9 cellular contexts compared by ENCODE assay signal in genomic region chr5:35124932-35125331, GRCh38.
"Had no signal": no experiment of that assay in that cellular context is flagged by ENCODE, and none has a peak within 500 bp of the region (broad histone marks: within the 10 kb centered on the region; RNA-seq: fewer than 3 reads in every experiment).

No MANE protein-coding gene starts in this region.

- H3K4me3 ChIP-seq: GM23248, HAP-1, K562 had no signal

- H3K27ac Mint-ChIP-seq: HFFc6 had no signal

- ATAC-seq: HCT116, K562 had no signal

- H3K4me3 Mint-ChIP-seq: HFFc6 had no signal

- H3K9me3 ChIP-seq: HAP-1 had no signal

- H3K27ac ChIP-seq: GM23248, HL-60 had no signal

- FAIRE-seq: K562 had no signal

- H3K4me1 ChIP-seq: HAP-1 had no signal

- DNase-seq: GM23248, GOT3, H7, HFFc6, IMR-90 had no signal

- H3K36me3 ChIP-seq: HAP-1 had no signal

- H3K9me3 Mint-ChIP-seq: HFFc6 had no signal
